Comparison of ENCODE assay signal across 9 cellular contexts in genomic region chr4:83905952-83906351, GRCh38.
DNase-seq lines count a peak whose midpoint lies in the region; ATAC-seq, FAIRE-seq and TF ChIP-seq lines count a peak whose summit lies in the region.
"Had no signal": no experiment of that assay in that cellular context is flagged by ENCODE, and none has a peak within 500 bp of the region (broad histone marks: within the 10 kb centered on the region; RNA-seq: fewer than 3 reads in every experiment).

No MANE protein-coding gene starts in this region.

- in situ Hi-C loops in K562 (cut with MboI): no loop called here

- POLR2A ChIA-PET in K562 (lab: Yijun Ruan, JAX): interaction anchor here (1.4 kb wide), 1 partner anchor 15 kb away, joined by 3 read pairs; no protein-coding TSS in a partner anchor

- ATAC-seq in K562 (peak; percentile 73), upper lobe of right lung (no peak), GM19463 (IDR thresholded peaks at IDR 0.05; ENCODE audit: unreplicated experiment) (no peak)
- ATAC-seq: pancreas had no signal

- CTCF ChIA-PET in K562 (lab: Yijun Ruan, JAX; ENCODE audit: low intra/inter-chr PET ratio): interaction anchor here (0.6 to 0.9 kb wide), 3 partner anchors 339 to 597 kb away, joined by 3 read pairs; no protein-coding TSS in a partner anchor

- no peak overlapping the region for H3K4me2 ChIP-seq in K562 (ENCODE audit: insufficient read depth, low read length)

- intact Hi-C loops in K562 (cut with micrococcal nuclease): loop anchor here (5.0 to 10.0 kb wide), 2 partner anchors 336 to 599 kb away; no protein-coding TSS in a partner anchor
- intact Hi-C loops in upper lobe of right lung (cut with DNase I): no loop called here

- H3K4me3 ChIP-seq in K562 (no peak overlapping the region), retinal pigment epithelial cell (ENCODE audit: low read length) (no peak overlapping the region), upper lobe of right lung (no peak overlapping the region)
- H3K4me3 ChIP-seq: pancreas had no signal

- no TSS peak for BruUV-seq in K562 (replicated peaks; lab: Mats Ljungman, UMichigan)

- H3K27me3 ChIP-seq in K562 (ENCODE audit: control insufficient read depth in 2 of 2, insufficient read depth in 2 of 2, low read length in 2 of 2) (no peaks in the 10 kb centered on the region), upper lobe of right lung (no peaks in the 10 kb centered on the region)
- H3K27me3 ChIP-seq: pancreas had no signal

- H3K9me1 ChIP-seq in K562 (ENCODE audit: control insufficient read depth, insufficient read depth, low read length): no peaks in the 10 kb centered on the region

- H3K27ac ChIP-seq in K562 (ENCODE audit: extremely low read depth, low read depth, low read length) (no peak overlapping the region), upper lobe of right lung (no peak overlapping the region)
- H3K27ac ChIP-seq: pancreas had no signal

- FAIRE-seq in K562 (lab: Jason Lieb, UNC): peak; percentile 85
- FAIRE-seq: pancreas had no signal

- H3K9me3 ChIP-seq in K562 (replicated peaks; ENCODE audit: control insufficient read depth, insufficient read depth, low read depth, low read length): no peaks in the 10 kb centered on the region
- H3K9me3 ChIP-seq in upper lobe of right lung: no peaks in the 10 kb centered on the region
- H3K9me3 ChIP-seq: pancreas had no signal

- H2AFZ ChIP-seq in K562 (ENCODE audit: low read depth, low read length): no peak overlapping the region

- H3K9ac ChIP-seq in K562 (ENCODE audit: insufficient read depth in 1 of 2, low read depth in 2 of 2, low read length in 2 of 2): no peak overlapping the region

- peak; percentile 67 to 68 for TF ChIP-seq RAD21 in K562 (CRISPR knock-in tag; conservative IDR thresholded peaks at IDR 0.05 in 1 of 2, IDR thresholded peaks at IDR 0.05 in 1 of 2)

- H3K79me2 ChIP-seq in K562 (ENCODE audit: control insufficient read depth, insufficient read depth, low read length): no peaks in the 10 kb centered on the region

- DNase-seq in NCI-H524 (lab: John Stamatoyannopoulos, UW): peak; percentile 19 to 55
- DNase-seq in NCI-H524 treated with DMSO at 0.1 percent for 48 hours (lab: John Stamatoyannopoulos, UW): no peak
- peak; percentile 5 for DNase-seq in NCI-H1105 (lab: John Stamatoyannopoulos, UW)
- peak in 1 of 4 experiments; percentile 26 for DNase-seq in K562 (ENCODE audit: extremely low read depth in 1 of 4, low spot score in 3 of 4)
- DNase-seq in retinal pigment epithelial cell (ENCODE audit: low read depth): no peak
- no peak for DNase-seq in upper lobe of right lung
- no peak for DNase-seq in NK-92 (lab: John Stamatoyannopoulos, UW; ENCODE audit: unreplicated experiment)
- DNase-seq: pancreas had no signal

- TF ChIP-seq CTCF in K562 (IDR thresholded peaks at IDR 0.05 in 2 of 3, conservative IDR thresholded peaks at IDR 0.05 in 1 of 3; ENCODE audit: insufficient read depth in 2 of 3, low read depth in 1 of 3, low read length in 3 of 3): peak; percentile 46 to 57 (median 51); a peak in 4 of 6 replicates
- peak; percentile 41 for TF ChIP-seq CTCF in retinal pigment epithelial cell (conservative IDR thresholded peaks at IDR 0.05; ENCODE audit: low read depth, low read length)
- no peak for TF ChIP-seq CTCF in upper lobe of right lung (IDR thresholded peaks at IDR 0.05)

- no peak for TF ChIP-seq EP300 in K562 (IDR thresholded peaks at IDR 0.05; ENCODE audit: low read length)

- H3K4me1 ChIP-seq in K562 (replicated peaks in 1 of 2; ENCODE audit: control insufficient read depth in 2 of 2, insufficient read depth in 2 of 2, low read length in 2 of 2) (no peaks in the 10 kb centered on the region), upper lobe of right lung (no peaks in the 10 kb centered on the region)
- H3K4me1 ChIP-seq: pancreas had no signal

- H3K36me3 ChIP-seq in K562 (ENCODE audit: control insufficient read depth, insufficient read depth, low read length): no peaks in the 10 kb centered on the region
- H3K36me3 ChIP-seq in upper lobe of right lung: no peaks in the 10 kb centered on the region
- H3K36me3 ChIP-seq: pancreas had no signal

- no peaks in the 10 kb centered on the region for H4K20me1 ChIP-seq in K562 (replicated peaks; ENCODE audit: control insufficient read depth, insufficient read depth, low read length)

- TF ChIP-seq POLR2A in K562 (conservative IDR thresholded peaks at IDR 0.05): no peak

TF ChIP-seq in K562, 482 proteins besides CTCF, POLR2A, EP300 and RAD21:
- TF ChIP-seq CSDE1 (IDR thresholded peaks at IDR 0.05) (no peak), SMC3 (conservative IDR thresholded peaks at IDR 0.05; ENCODE audit: insufficient read depth, low read depth, low read length) (0 out of 2 replicates have a peak, but pooled peaks have one; percentile 25)

Comparison
In these comparisons a context has a peak if more than half of its experiments do, and no peak if none do; other contexts are left out.
1. DNase-seq: peak in NCI-H524 (2 of 2) and NCI-H1105 (single experiment); none in NCI-H524 treated with DMSO at 0.1 percent for 48 hours (single experiment), retinal pigment epithelial cell (single experiment), upper lobe of right lung (single experiment) and NK-92 (single experiment).